ENCODE assay signal across 20 cellular contexts in the genomic region with DNA sequence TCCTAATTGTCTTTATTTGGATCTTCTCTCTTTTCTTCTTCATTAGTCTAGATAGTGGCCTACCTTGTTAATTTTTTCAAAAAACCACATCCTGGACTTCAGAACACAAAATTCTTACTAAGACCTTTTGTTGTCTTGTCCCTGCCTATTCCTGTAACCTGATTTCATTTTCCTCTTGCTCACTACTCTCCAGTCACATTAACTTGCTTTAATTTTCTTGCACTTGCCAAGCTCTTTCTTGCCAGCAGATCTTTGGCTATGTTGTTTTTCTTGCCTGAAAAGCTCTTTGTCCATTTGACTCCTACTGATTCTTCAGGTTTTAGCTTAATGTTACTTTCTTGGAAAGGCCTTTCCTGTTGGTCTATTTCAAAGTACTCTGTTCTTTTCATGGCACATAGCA.
"Had no signal": no experiment of that assay in that cellular context is flagged by ENCODE, and none has a peak within 500 bp of the region (broad histone marks: within the 10 kb centered on the region; RNA-seq: fewer than 3 reads in every experiment).

No MANE protein-coding gene starts in this region.

- H3K4me2 ChIP-seq: KMS-11 had no signal

- H3K27ac ChIP-seq: HL-60, KMS-11 had no signal

- H3K4me3 ChIP-seq: K562 had no signal

- H3K9ac ChIP-seq: KMS-11 had no signal

- DNase-seq: Kasumi-1, MM.1S, NCI-H1092 treated with DMSO at 0.1 percent for 48 hours, NCI-H1436, NCI-H187, NCI-H2029, NCI-H2081 treated with DMSO at 0.1 percent for 48 hours, NCI-H2171, NCI-H226, NCI-H446, NCI-H510A, NCI-H524 treated with DMSO at 0.1 percent for 48 hours, NCI-H69, NCI-H774, RPMI8226, SHP77 had no signal

- ATAC-seq: K562, SK-N-SH treated with all-trans-retinoic acid at 6 μM for 48 hours had no signal
